Comparison of ENCODE assay signal across 8 cellular contexts in the genomic region with DNA sequence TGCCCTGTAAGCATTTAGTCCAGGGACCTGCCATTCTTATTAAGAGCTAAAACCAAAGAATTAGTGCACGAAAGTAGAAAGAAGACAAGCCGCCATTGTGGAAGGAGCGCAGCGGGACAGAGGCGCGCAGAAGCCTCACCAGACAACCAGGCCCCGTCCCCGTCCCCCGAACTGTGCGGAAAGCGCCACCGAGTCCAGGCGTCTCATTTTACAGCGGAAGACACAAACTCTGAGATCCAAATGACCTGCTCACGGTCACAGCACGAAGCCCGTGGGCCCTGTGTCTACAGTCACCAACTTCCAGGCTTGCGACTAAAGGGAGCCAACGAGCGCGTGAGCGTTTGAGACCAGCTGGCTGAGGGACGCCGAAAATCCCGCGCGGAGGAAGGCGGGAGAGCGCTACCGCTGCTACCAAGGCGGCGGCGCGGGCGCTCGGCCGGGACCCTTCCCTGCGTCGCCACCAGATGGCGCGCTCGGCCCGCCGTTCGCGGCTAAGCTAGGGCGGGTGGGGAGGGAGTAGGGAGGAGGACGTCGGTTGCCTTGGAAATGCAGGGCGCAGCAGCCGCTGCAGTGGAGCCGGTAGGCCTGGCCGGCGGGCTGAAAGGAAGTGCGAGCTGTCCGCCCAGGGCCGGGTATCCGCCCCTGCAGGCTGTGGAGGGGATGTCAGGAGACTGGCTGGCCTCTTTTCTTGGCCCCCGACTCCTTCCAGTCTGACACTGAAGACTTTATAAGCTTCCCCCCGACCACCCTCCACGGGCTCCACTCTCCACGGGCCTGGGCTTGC. TPM values are rescaled to one million over a fixed set of nuclear protein-coding genes. Genes with fewer than 3 reads are reported as not detected.
DNase-seq lines count a peak whose midpoint lies in the region; ATAC-seq and TF ChIP-seq lines count a peak whose summit lies in the region.

No MANE protein-coding gene starts in this region.

- TF ChIP-seq CTCF in GM12874 (IDR thresholded peaks at IDR 0.05; ENCODE audit: insufficient read depth, low read depth, low read length): peak; percentile 87
- peak; percentile 90 to 99 (median 95) for TF ChIP-seq CTCF in heart left ventricle (IDR thresholded peaks at IDR 0.05)
- TF ChIP-seq CTCF in upper lobe of left lung (IDR thresholded peaks at IDR 0.05): peak; percentile 92 to 99 (median 98)

- H3K27ac ChIP-seq in heart left ventricle (peak overlapping the region; percentile 67 to 91 (median 82)), upper lobe of left lung (peak overlapping the region; percentile 84 to 92 (median 87))

- no peaks in the 10 kb centered on the region for H3K27me3 ChIP-seq in heart left ventricle
- no peaks in the 10 kb centered on the region for H3K27me3 ChIP-seq in upper lobe of left lung

- peak overlapping the region; percentile 27 to 68 (median 60) for H3K4me3 ChIP-seq in heart left ventricle
- H3K4me3 ChIP-seq in upper lobe of left lung: peak overlapping the region; percentile 23 to 57 (median 48)

- peaks cover 0 to 16% (median 7%) of the 10 kb centered on the region in 12 donors for H3K4me1 ChIP-seq in heart left ventricle
- peaks cover 4 to 10% (median 5%) of the 10 kb centered on the region in 4 donors for H3K4me1 ChIP-seq in upper lobe of left lung

- intact Hi-C loops in heart left ventricle (cut with DNase I): loop anchor here in 9 of 10 donors (1.0 to 10.0 kb wide), 15 partner anchors 80 to 960 kb away; partner anchors contain the start of gene EED (in 1 of the 9)

- WGBS in heart left ventricle, 4 donors: 0 to 1% (median 1%) methylated on average over 47 to 62 of the region's 62 CpGs
- WGBS in upper lobe of left lung, 2 donors: 0% methylated on average over 14 to 24 of the region's 62 CpGs

- ATAC-seq in HG02759 (IDR thresholded peaks at IDR 0.05; ENCODE audit: unreplicated experiment) (peak; percentile 99), heart left ventricle (peak; percentile 98 to 99 (median 98)), upper lobe of left lung (ENCODE audit: low FRiP score in 2 of 2) (peak; percentile 99)

- no peak for TF ChIP-seq EP300 in upper lobe of left lung (IDR thresholded peaks at IDR 0.05)

- H3K36me3 ChIP-seq in heart left ventricle (no peaks in the 10 kb centered on the region), upper lobe of left lung (no peaks in the 10 kb centered on the region)

- DNase-seq in NCI-H1105 treated with DMSO at 0.1 percent for 48 hours (lab: John Stamatoyannopoulos, UW) (peak; percentile 86), SKM-1 treated with dmso at 0.1 percent for 144 hours (lab: John Stamatoyannopoulos, UW; ENCODE audit: unreplicated experiment) (peak; percentile 94), heart left ventricle (peak; percentile 91 to 96 (median 94)), pons (ENCODE audit: low spot score) (peak; percentile 87), upper lobe of left lung (peak; percentile 94 to 99)
- peak; percentile 69 for DNase-seq in activated naive CD8-positive, alpha-beta T cell treated with anti-CD3 and anti-CD28 coated beads, Interleukin-2, amount 50 U/mL, for 16 hours (ENCODE audit: low read depth, low spot score)

- TF ChIP-seq POLR2A in heart left ventricle (IDR thresholded peaks at IDR 0.05) (no peak), upper lobe of left lung (IDR thresholded peaks at IDR 0.05) (peak in 3 of 4 donors; percentile 18 to 52 (median 21))

- H3K9me3 ChIP-seq in heart left ventricle (peaks cover 0 to 6% (median 0%) of the 10 kb centered on the region in 12 donors), upper lobe of left lung (no peaks in the 10 kb centered on the region)

RNA-seq across cellular contexts. Expression of gene CCDC83, which starts 0.4 kb away (rescaled TPM):
- total RNA-seq in heart left ventricle: not detected
- polyA plus RNA-seq in heart left ventricle: not detected
- not detected for total RNA-seq in upper lobe of left lung

RNA-seq across cellular contexts. Expression of gene SYTL2, which starts 43.8 kb away (rescaled TPM):
- total RNA-seq in heart left ventricle (1 to 10 TPM; 2.2 to 9.5 (median 6.3) TPM), upper lobe of left lung (10 to 100 TPM; 11.9 to 52.7 (median 20.1) TPM)
- polyA plus RNA-seq in heart left ventricle: 1 to 10 TPM; 2.2 to 3.0 TPM

Comparison
In these comparisons a context has a peak if more than half of its experiments do, and no peak if none do; other contexts are left out.
1. Peak in every context shown above with its lines: DNase-seq, ATAC-seq, H3K4me3 ChIP-seq and H3K27ac ChIP-seq.
2. POLR2A ChIP-seq: peak in upper lobe of left lung (3 of 4); none in heart left ventricle (0 of 2).